In the genomic region with DNA sequence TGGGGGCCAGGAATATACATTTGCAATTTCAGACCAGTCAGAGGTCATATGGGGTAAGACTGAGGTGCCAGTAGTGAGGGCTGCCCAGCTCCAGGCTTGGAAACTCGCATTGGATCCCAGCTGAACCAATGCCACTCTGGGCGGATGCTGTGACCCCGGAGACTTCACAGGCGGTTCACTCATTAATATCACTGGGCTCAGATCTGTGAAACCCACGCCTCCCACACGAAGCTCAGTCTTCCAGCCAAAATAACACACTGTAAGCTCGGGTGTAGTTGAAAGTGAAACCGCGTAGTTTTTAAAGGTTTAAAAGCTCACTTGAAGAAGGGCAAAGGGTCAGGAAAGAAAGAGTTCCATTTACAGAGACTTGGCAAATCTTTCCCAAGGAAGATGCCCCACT, we compare ENCODE assay signal across 19 cellular contexts.
DNase-seq lines count a peak whose midpoint lies in the region; ATAC-seq, FAIRE-seq and TF ChIP-seq lines count a peak whose summit lies in the region.
"Had no signal": no experiment of that assay in that cellular context is flagged by ENCODE, and none has a peak within 500 bp of the region (broad histone marks: within the 10 kb centered on the region; RNA-seq: fewer than 3 reads in every experiment).

No MANE protein-coding gene starts in this region.

- no peaks in the 10 kb centered on the region for H3K9me1 ChIP-seq in endothelial cell of umbilical vein (replicated peaks; ENCODE audit: control insufficient read depth, extremely low read depth, insufficient read depth, low read length)

- no peak overlapping the region for H3K4me2 ChIP-seq in endothelial cell of umbilical vein (ENCODE audit: insufficient read depth, low read length)

- no peak for TF ChIP-seq POLR2A in endothelial cell of umbilical vein (IDR thresholded peaks at IDR 0.05; ENCODE audit: low read depth, low read length)
- TF ChIP-seq POLR2A in sigmoid colon (IDR thresholded peaks at IDR 0.05): no peak
- TF ChIP-seq POLR2A in Peyer's patch (IDR thresholded peaks at IDR 0.05): no peak

- POLR2A ChIA-PET in endothelial cell of umbilical vein (lab: Charles Lee): interaction anchor here (0.6 kb wide), 1 partner anchor 275 kb away, joined by 4 read pairs; no protein-coding TSS in a partner anchor

- H3K4me1 ChIP-seq in endothelial cell of umbilical vein (ENCODE audit: control insufficient read depth, extremely low read depth, insufficient read depth, low read length) (peaks cover 7% of the 10 kb centered on the region), sigmoid colon (peaks cover 0 to 6% (median 2%) of the 10 kb centered on the region in 4 donors), Peyer's patch (no peaks in the 10 kb centered on the region)
- H3K4me1 ChIP-seq: upper lobe of right lung had no signal

- no peaks in the 10 kb centered on the region for H4K20me1 ChIP-seq in endothelial cell of umbilical vein (replicated peaks; ENCODE audit: control insufficient read depth, extremely low read depth, insufficient read depth, low read length)

- H3K27me3 ChIP-seq in endothelial cell of umbilical vein (ENCODE audit: control insufficient read depth in 2 of 2, insufficient read depth in 2 of 2, low read length in 2 of 2): no peaks in the 10 kb centered on the region
- H3K27me3 ChIP-seq in sigmoid colon: peaks cover 0 to 10% (median 9%) of the 10 kb centered on the region in 3 donors
- H3K27me3 ChIP-seq in Peyer's patch: no peaks in the 10 kb centered on the region
- H3K27me3 ChIP-seq: upper lobe of right lung had no signal

- DNase-seq in RPMI7951 (ENCODE audit: low read depth) (peak; percentile 68), endothelial cell of umbilical vein (ENCODE audit: low read depth, low spot score) (no peak), kidney glomerular epithelial cell (lab: John Stamatoyannopoulos, UW) (peak; percentile 3), sigmoid colon (peak; percentile 29), Peyer's patch (no peak), NCI-H187 treated with DMSO at 0.1 percent for 48 hours (lab: John Stamatoyannopoulos, UW) (no peak), activated gamma-delta T cell (lab: John Stamatoyannopoulos, UW) (no peak)
- DNase-seq: activated CD4-positive, alpha-beta T cell treated with anti-CD3 and anti-CD28 coated beads for 36 hours; activated CD8-positive, alpha-beta memory T cell treated with anti-CD3 and anti-CD28 coated beads, Interleukin-2, amount 50 U/mL, for 48 hours; activated gamma-delta T cell treated with Interleukin-2 at 50 U/mL for 16 hours; erythroblast; GDM1; heart right ventricle; NCI-H2107; NCI-H526; stimulated activated naive CD4-positive, alpha-beta T cell; upper lobe of right lung had no signal

- H3K9ac ChIP-seq in endothelial cell of umbilical vein (replicated peaks; ENCODE audit: extremely low read depth, insufficient read depth, low read length): no peak overlapping the region

- FAIRE-seq in endothelial cell of umbilical vein (lab: Jason Lieb, UNC): peak; percentile 8
- FAIRE-seq: GM12891 had no signal

- no TSS peak for BruUV-seq in endothelial cell of umbilical vein (replicated peaks; lab: Mats Ljungman, UMichigan)

- no peaks in the 10 kb centered on the region for H3K79me2 ChIP-seq in endothelial cell of umbilical vein (ENCODE audit: control insufficient read depth, insufficient read depth, low read length)

- H3K9me3 ChIP-seq in endothelial cell of umbilical vein (replicated peaks; ENCODE audit: control insufficient read depth, insufficient read depth, low read length) (no peaks in the 10 kb centered on the region), sigmoid colon (no peaks in the 10 kb centered on the region), Peyer's patch (no peaks in the 10 kb centered on the region)
- H3K9me3 ChIP-seq: heart right ventricle, upper lobe of right lung had no signal

- ATAC-seq in GM19035 (IDR thresholded peaks at IDR 0.05; ENCODE audit: unreplicated experiment): no peak
- ATAC-seq: activated CD4-positive, alpha-beta T cell treated with anti-CD3 and anti-CD28 coated beads for 36 hours; upper lobe of right lung had no signal

- CTCF ChIA-PET in endothelial cell of umbilical vein (lab: Charles Lee): interaction anchor here (0.7 to 2.3 kb wide), 9 partner anchors 8 to 1906 kb away, joined by 3 to 7 read pairs (median 4); no protein-coding TSS in a partner anchor

- peak overlapping the region; percentile 55 for H2AFZ ChIP-seq in endothelial cell of umbilical vein (ENCODE audit: low read depth, low read length)

- H3K27ac ChIP-seq in endothelial cell of umbilical vein (ENCODE audit: insufficient read depth, low read depth, low read length) (no peak overlapping the region), sigmoid colon (no peak overlapping the region), Peyer's patch (no peak overlapping the region)
- H3K27ac ChIP-seq: heart right ventricle, upper lobe of right lung had no signal

- no peak for TF ChIP-seq CTCF in endothelial cell of umbilical vein (IDR thresholded peaks at IDR 0.05; ENCODE audit: extremely low read depth in 1 of 2, insufficient read depth in 1 of 2, low read depth in 1 of 2, low read length in 2 of 2)
- TF ChIP-seq CTCF in sigmoid colon (IDR thresholded peaks at IDR 0.05): no peak
- no peak for TF ChIP-seq CTCF in Peyer's patch (IDR thresholded peaks at IDR 0.05)

- intact Hi-C loops in endothelial cell of umbilical vein (cut with micrococcal nuclease) (loop anchor here (10.0 kb wide), 1 partner anchor 448 kb away; no protein-coding TSS in a partner anchor), sigmoid colon (cut with DNase I) (no loop called here)

- H3K4me3 ChIP-seq in endothelial cell of umbilical vein (replicated peaks in 1 of 3; ENCODE audit: insufficient read depth in 1 of 3, low read depth in 1 of 3, low read length in 3 of 3) (no peak overlapping the region), sigmoid colon (no peak overlapping the region), Peyer's patch (no peak overlapping the region)
- H3K4me3 ChIP-seq: upper lobe of right lung had no signal

- TF ChIP-seq EP300 in sigmoid colon (IDR thresholded peaks at IDR 0.05): no peak

- dilution Hi-C loops in endothelial cell of umbilical vein (cut with MboI; ENCODE audit: extremely low pct_ligation_motif_present, low sequenced_read_pairs): no loop called here

- H3K36me3 ChIP-seq in endothelial cell of umbilical vein (ENCODE audit: control insufficient read depth in 2 of 2, extremely low read depth in 1 of 2, insufficient read depth in 2 of 2, low read length in 2 of 2) (no peaks in the 10 kb centered on the region), sigmoid colon (no peaks in the 10 kb centered on the region), Peyer's patch (no peaks in the 10 kb centered on the region)
- H3K36me3 ChIP-seq: heart right ventricle, upper lobe of right lung had no signal

- 22 to 53% methylated on average over 9 of the region's 9 CpGs for WGBS in sigmoid colon, 2 donors

TF ChIP-seq in endothelial cell of umbilical vein, 7 proteins besides CTCF, POLR2A, EP300 and RAD21:
- TF ChIP-seq GATA2 (IDR thresholded peaks at IDR 0.05; ENCODE audit: insufficient read depth, insufficient read length, low read depth, low read length): no peak
- no peak for TF ChIP-seq MAX (IDR thresholded peaks at IDR 0.05; ENCODE audit: insufficient read depth, insufficient read length)
- TF ChIP-seq POLR2AphosphoS5 (IDR thresholded peaks at IDR 0.05; ENCODE audit: insufficient read depth, low read depth, low read length): no peak
- TF ChIP-seq MYC (IDR thresholded peaks at IDR 0.05; ENCODE audit: low read depth, low read length): no peak
- TF ChIP-seq EZH2 (IDR thresholded peaks at IDR 0.05; ENCODE audit: borderline replicate concordance, low read depth, low read length, severe bottlenecking): no peak
- no peak for TF ChIP-seq JUN (IDR thresholded peaks at IDR 0.05; ENCODE audit: borderline replicate concordance, insufficient read depth, insufficient read length, low read depth)
- TF ChIP-seq FOS (IDR thresholded peaks at IDR 0.05; ENCODE audit: borderline replicate concordance, insufficient read depth, low read length): no peak

Comparison
In these comparisons a context has a peak if more than half of its experiments do, and no peak if none do; other contexts are left out.
1. DNase-seq: peak in RPMI7951 (single experiment), kidney glomerular epithelial cell (single experiment) and sigmoid colon (single experiment); none in endothelial cell of umbilical vein (single experiment), Peyer's patch (0 of 3), NCI-H187 treated with DMSO at 0.1 percent for 48 hours (single experiment) and activated gamma-delta T cell (single experiment).